Comparison of ENCODE assay signal across 17 cellular contexts in genomic region chr14:32205984-32206383, GRCh38. TPM values are rescaled to one million over a fixed set of nuclear protein-coding genes. Genes with fewer than 3 reads are reported as not detected.
DNase-seq lines count a peak whose midpoint lies in the region; ATAC-seq and TF ChIP-seq lines count a peak whose summit lies in the region.
"Had no signal": no experiment of that assay in that cellular context is flagged by ENCODE, and none has a peak within 500 bp of the region (broad histone marks: within the 10 kb centered on the region; RNA-seq: fewer than 3 reads in every experiment).

No MANE protein-coding gene starts in this region.

- peak; percentile 28 for DNase-seq in activated naive CD4-positive, alpha-beta T cell treated with anti-CD3 and anti-CD28 coated beads for 36 hours
- no peak for DNase-seq in activated naive CD4-positive, alpha-beta T cell treated with anti-CD3 and anti-CD28 coated beads, Interleukin-2, amount 50 U/mL, for 72 hours (ENCODE audit: low spot score in 2 of 2)
- DNase-seq in T-helper 17 cell = no peak
- DNase-seq in amygdala (lab: John Stamatoyannopoulos, UW) = no peak
- no peak for DNase-seq in CD4-positive, alpha-beta T cell
- DNase-seq in HK-2 (ENCODE audit: unreplicated experiment) = no peak
- DNase-seq: activated CD8-positive, alpha-beta memory T cell treated with anti-CD3 and anti-CD28 coated beads, Interleukin-2, amount 50 U/mL, for 48 hours; effector memory CD4-positive, alpha-beta T cell; kidney glomerular epithelial cell; naive thymus-derived CD8-positive, alpha-beta T cell; NCI-H1436 had no signal

- no peaks in the 10 kb centered on the region for H3K27me3 ChIP-seq in CD4-positive, alpha-beta T cell (ENCODE audit: control insufficient read depth, insufficient read depth, low read length)

- CTCF ChIA-PET in activated naive CD4-positive, alpha-beta T cell treated with anti-CD3 and anti-CD28 coated beads for 36 hours (lab: Charles Lee) = interaction anchor here (0.9 to 1.0 kb wide), 2 partner anchors 129 to 279 kb away, joined by 3 read pairs; partner anchors contain the start of gene ARHGAP5
- CTCF ChIA-PET in CD4-positive, alpha-beta T cell (lab: Charles Lee) = interaction anchor here (1.8 kb wide), 1 partner anchor 133 kb away, joined by 6 read pairs; no protein-coding TSS in a partner anchor

- POLR2A ChIA-PET in CD4-positive, alpha-beta T cell (lab: Charles Lee) = no interaction called here

- H3K27ac Mint-ChIP-seq in activated naive CD4-positive, alpha-beta T cell treated with anti-CD3 and anti-CD28 coated beads for 36 hours = no peak overlapping the region
- no peak overlapping the region for H3K27ac Mint-ChIP-seq in activated naive CD4-positive, alpha-beta T cell treated with anti-CD3 and anti-CD28 coated beads, Interleukin-2, amount 50 U/mL, for 72 hours
- peak overlapping the region; percentile 79 for H3K27ac Mint-ChIP-seq in T-helper 17 cell
- H3K27ac Mint-ChIP-seq in stimulated activated naive CD8-positive, alpha-beta T cell treated with anti-CD3 and anti-CD28 coated beads, Interleukin-15, Interleukin-2, amounts not matched to agents 100 ng/mL and 50 ng/mL, for 24 hours = no peak overlapping the region
- H3K27ac Mint-ChIP-seq in CD4-positive, alpha-beta T cell = no peak overlapping the region

- intact Hi-C loops in activated naive CD4-positive, alpha-beta T cell treated with anti-CD3 and anti-CD28 coated beads for 36 hours (cut with micrococcal nuclease) = loop anchor here (10.0 kb wide), 1 partner anchor 821 kb away; no protein-coding TSS in a partner anchor
- intact Hi-C loops in CD4-positive, alpha-beta T cell (cut with DNase I, micrococcal nuclease) = loop anchor here in 1 of 2 experiments (5.0 to 10.0 kb wide), 6 partner anchors 46 to 1581 kb away; partner anchors contain the start of genes AP4S1, DTD2, HEATR5A and HECTD1

- no peaks in the 10 kb centered on the region for H3K9me3 Mint-ChIP-seq in activated naive CD4-positive, alpha-beta T cell treated with anti-CD3 and anti-CD28 coated beads for 36 hours
- H3K9me3 Mint-ChIP-seq in activated naive CD4-positive, alpha-beta T cell treated with anti-CD3 and anti-CD28 coated beads, Interleukin-2, amount 50 U/mL, for 72 hours = no peaks in the 10 kb centered on the region
- H3K9me3 Mint-ChIP-seq in stimulated activated naive CD8-positive, alpha-beta T cell treated with anti-CD3 and anti-CD28 coated beads, Interleukin-15, Interleukin-2, amounts not matched to agents 100 ng/mL and 50 ng/mL, for 24 hours = no peaks in the 10 kb centered on the region
- no peaks in the 10 kb centered on the region for H3K9me3 Mint-ChIP-seq in CD4-positive, alpha-beta T cell

- H3K9me3 ChIP-seq in T-helper 17 cell (ENCODE audit: control insufficient read depth, low read length, poor library complexity, severe bottlenecking) = no peaks in the 10 kb centered on the region
- H3K9me3 ChIP-seq in CD4-positive, alpha-beta T cell (ENCODE audit: control insufficient read depth, low read length) = no peaks in the 10 kb centered on the region

- peaks cover 28% of the 10 kb centered on the region for H3K4me1 Mint-ChIP-seq in activated naive CD4-positive, alpha-beta T cell treated with anti-CD3 and anti-CD28 coated beads for 36 hours (ENCODE audit: low read depth)
- H3K4me1 Mint-ChIP-seq in T-helper 17 cell = peaks cover 30% of the 10 kb centered on the region
- peaks cover 46% of the 10 kb centered on the region for H3K4me1 Mint-ChIP-seq in stimulated activated naive CD8-positive, alpha-beta T cell treated with anti-CD3 and anti-CD28 coated beads, Interleukin-15, Interleukin-2, amounts not matched to agents 100 ng/mL and 50 ng/mL, for 24 hours (ENCODE audit: low read depth)
- peaks cover 30% of the 10 kb centered on the region for H3K4me1 Mint-ChIP-seq in CD4-positive, alpha-beta T cell (ENCODE audit: low read depth)

- no peak overlapping the region for H3K27ac ChIP-seq in CD4-positive, alpha-beta T cell (ENCODE audit: low read depth, low read length)
- H3K27ac ChIP-seq: HL-60 had no signal

- ATAC-seq in activated naive CD4-positive, alpha-beta T cell treated with anti-CD3 and anti-CD28 coated beads, Interleukin-2, amount 50 U/mL, for 72 hours = no peak
- ATAC-seq in HG03342 (IDR thresholded peaks at IDR 0.05; ENCODE audit: unreplicated experiment) (peak; percentile 32), T-helper 17 cell (no peak)
- no peak for ATAC-seq in CD4-positive, alpha-beta T cell (ENCODE audit: poor library complexity)
- ATAC-seq: naive thymus-derived CD8-positive, alpha-beta T cell had no signal

- H3K27me3 Mint-ChIP-seq in activated naive CD4-positive, alpha-beta T cell treated with anti-CD3 and anti-CD28 coated beads for 36 hours (ENCODE audit: low read depth) = no peaks in the 10 kb centered on the region
- peaks cover 5% of the 10 kb centered on the region for H3K27me3 Mint-ChIP-seq in T-helper 17 cell
- peaks cover 9% of the 10 kb centered on the region for H3K27me3 Mint-ChIP-seq in stimulated activated naive CD8-positive, alpha-beta T cell treated with anti-CD3 and anti-CD28 coated beads, Interleukin-15, Interleukin-2, amounts not matched to agents 100 ng/mL and 50 ng/mL, for 24 hours
- peaks cover 12% of the 10 kb centered on the region for H3K27me3 Mint-ChIP-seq in CD4-positive, alpha-beta T cell

- no peaks in the 10 kb centered on the region for H3K36me3 Mint-ChIP-seq in activated naive CD4-positive, alpha-beta T cell treated with anti-CD3 and anti-CD28 coated beads for 36 hours (ENCODE audit: low read depth)
- H3K36me3 Mint-ChIP-seq in activated naive CD4-positive, alpha-beta T cell treated with anti-CD3 and anti-CD28 coated beads, Interleukin-2, amount 50 U/mL, for 72 hours = peaks cover 0 to 5% of the 10 kb centered on the region in 2 donors
- peaks cover 4% of the 10 kb centered on the region for H3K36me3 Mint-ChIP-seq in T-helper 17 cell (ENCODE audit: low read depth)
- H3K36me3 Mint-ChIP-seq in stimulated activated naive CD8-positive, alpha-beta T cell treated with anti-CD3 and anti-CD28 coated beads, Interleukin-15, Interleukin-2, amounts not matched to agents 100 ng/mL and 50 ng/mL, for 24 hours (ENCODE audit: low read depth) = peaks cover 3% of the 10 kb centered on the region
- peaks cover 32% of the 10 kb centered on the region for H3K36me3 Mint-ChIP-seq in CD4-positive, alpha-beta T cell (ENCODE audit: low read depth)

- TF ChIP-seq CTCF in CD4-positive, alpha-beta T cell (IDR thresholded peaks at IDR 0.05) = no peak

- no peak overlapping the region for H3K4me3 Mint-ChIP-seq in activated naive CD4-positive, alpha-beta T cell treated with anti-CD3 and anti-CD28 coated beads for 36 hours
- H3K4me3 Mint-ChIP-seq in T-helper 17 cell = no peak overlapping the region
- H3K4me3 Mint-ChIP-seq in stimulated activated naive CD8-positive, alpha-beta T cell treated with anti-CD3 and anti-CD28 coated beads, Interleukin-15, Interleukin-2, amounts not matched to agents 100 ng/mL and 50 ng/mL, for 24 hours = peak overlapping the region; percentile 26
- no peak overlapping the region for H3K4me3 Mint-ChIP-seq in CD4-positive, alpha-beta T cell

RNA-seq across cellular contexts. Expression of gene RNU6-8, which starts 2.9 kb away (rescaled TPM):
- not detected for total RNA-seq in activated naive CD4-positive, alpha-beta T cell treated with anti-CD3 and anti-CD28 coated beads for 36 hours
- not detected for total RNA-seq in activated naive CD4-positive, alpha-beta T cell treated with anti-CD3 and anti-CD28 coated beads, Interleukin-2, amount 50 U/mL, for 72 hours
- not detected for total RNA-seq in T-helper 17 cell
- not detected for total RNA-seq in CD4-positive, alpha-beta T cell
- total RNA-seq: astrocyte; glomerular endothelial cell; naive thymus-derived CD8-positive, alpha-beta T cell; skeletal muscle tissue had no signal

RNA-seq across cellular contexts. Expression of gene RNU6-7, which starts 4.1 kb away (rescaled TPM):
- not detected for total RNA-seq in activated naive CD4-positive, alpha-beta T cell treated with anti-CD3 and anti-CD28 coated beads for 36 hours
- total RNA-seq in activated naive CD4-positive, alpha-beta T cell treated with anti-CD3 and anti-CD28 coated beads, Interleukin-2, amount 50 U/mL, for 72 hours = not detected
- not detected for total RNA-seq in T-helper 17 cell
- not detected for total RNA-seq in CD4-positive, alpha-beta T cell
- total RNA-seq: astrocyte; glomerular endothelial cell; naive thymus-derived CD8-positive, alpha-beta T cell; skeletal muscle tissue had no signal
